12 cellular contexts compared by ENCODE assay signal in genomic region chr11:22521226-22521625, GRCh38.
DNase-seq lines count a peak whose midpoint lies in the region; ATAC-seq and TF ChIP-seq lines count a peak whose summit lies in the region.
"Had no signal": no experiment of that assay in that cellular context is flagged by ENCODE, and none has a peak within 500 bp of the region (broad histone marks: within the 10 kb centered on the region; RNA-seq: fewer than 3 reads in every experiment).

No MANE protein-coding gene starts in this region.

- H3K36me3 ChIP-seq in GM23338 (ENCODE audit: insufficient read depth) (no peaks in the 10 kb centered on the region), right atrium auricular region (no peaks in the 10 kb centered on the region)
- H3K36me3 ChIP-seq: upper lobe of left lung had no signal

- H3K4me1 Mint-ChIP-seq in GM23338 (no peaks in the 10 kb centered on the region), natural killer cell (no peaks in the 10 kb centered on the region)

- H3F3A ChIP-seq in GM23338 (replicated peaks; ENCODE audit: low read depth), result no peaks in the 10 kb centered on the region

- H2AFZ ChIP-seq in GM23338, result 0 out of 2 replicates have a peak overlapping the region, but pooled peaks have one; percentile 61

- ATAC-seq in GM23338 (no peak), natural killer cell (no peak)

- intact Hi-C loops in natural killer cell (cut with micrococcal nuclease), result no loop called here

- H3K79me2 ChIP-seq in GM23338 (replicated peaks; ENCODE audit: insufficient read depth), result no peaks in the 10 kb centered on the region

- no peaks in the 10 kb centered on the region for H3K4me1 ChIP-seq in GM23338 (ENCODE audit: insufficient read depth)
- H3K4me1 ChIP-seq in right atrium auricular region, result no peaks in the 10 kb centered on the region
- H3K4me1 ChIP-seq: upper lobe of left lung had no signal

- no peak overlapping the region for H3K4me3 Mint-ChIP-seq in GM23338
- no peak overlapping the region for H3K4me3 Mint-ChIP-seq in natural killer cell

- H3K36me3 Mint-ChIP-seq in GM23338 (ENCODE audit: low read depth), result no peaks in the 10 kb centered on the region
- no peaks in the 10 kb centered on the region for H3K36me3 Mint-ChIP-seq in natural killer cell

- peak; percentile 15 for DNase-seq in GM04503 (ENCODE audit: low read depth)
- DNase-seq in GM23338 (ENCODE audit: low spot score), result no peak
- DNase-seq in NCI-H2171 treated with DMSO at 0.1 percent for 48 hours (lab: John Stamatoyannopoulos, UW), result peak; percentile 82
- peak; percentile 66 for DNase-seq in fibroblast of the conjunctiva (ENCODE audit: low read depth)
- DNase-seq in right atrium auricular region (ENCODE audit: low spot score), result no peak
- no peak for DNase-seq in natural killer cell
- no peak for DNase-seq in NCI-H128 (lab: John Stamatoyannopoulos, UW; ENCODE audit: unreplicated experiment)
- no peak for DNase-seq in A172 (ENCODE audit: low spot score)
- DNase-seq: EL, kidney, NCI-H146, upper lobe of left lung had no signal

- H3K4me3 ChIP-seq in GM23338 (no peak overlapping the region), right atrium auricular region (no peak overlapping the region)
- H3K4me3 ChIP-seq: upper lobe of left lung had no signal

- H3K9me2 ChIP-seq in GM23338 (ENCODE audit: insufficient read depth), result no peaks in the 10 kb centered on the region

- H3K9me3 ChIP-seq in right atrium auricular region, result no peaks in the 10 kb centered on the region
- H3K9me3 ChIP-seq: upper lobe of left lung had no signal

- no peak for TF ChIP-seq CTCF in GM23338 (conservative IDR thresholded peaks at IDR 0.05; ENCODE audit: low read depth in 2 of 2)
- no peak for TF ChIP-seq CTCF in right atrium auricular region (IDR thresholded peaks at IDR 0.05)
- no peak for TF ChIP-seq CTCF in natural killer cell (IDR thresholded peaks at IDR 0.05)

- no peaks in the 10 kb centered on the region for H4K20me1 ChIP-seq in GM23338 (replicated peaks; ENCODE audit: insufficient read depth)

- H3K9me3 Mint-ChIP-seq in GM23338 (peaks cover 2% of the 10 kb centered on the region; the same call in 1 of the 3 replicates), natural killer cell (no peaks in the 10 kb centered on the region)

- H3K27me3 Mint-ChIP-seq in GM23338 (ENCODE audit: insufficient read depth, low read depth, poor library complexity), result no peaks in the 10 kb centered on the region
- H3K27me3 Mint-ChIP-seq in natural killer cell (ENCODE audit: low read depth in 2 of 2), result no peaks in the 10 kb centered on the region

- H3K27me3 ChIP-seq in GM23338 (ENCODE audit: insufficient read depth), result no peaks in the 10 kb centered on the region
- H3K27me3 ChIP-seq in right atrium auricular region, result no peaks in the 10 kb centered on the region
- H3K27me3 ChIP-seq: upper lobe of left lung had no signal

- H3K4me2 ChIP-seq in GM23338, result no peak overlapping the region

- H3K27ac Mint-ChIP-seq in GM23338 (no peak overlapping the region), natural killer cell (no peak overlapping the region)

- H3K27ac ChIP-seq in GM23338 (ENCODE audit: low read depth) (no peak overlapping the region), right atrium auricular region (no peak overlapping the region)
- H3K27ac ChIP-seq: upper lobe of left lung had no signal

TF ChIP-seq in GM23338, 12 proteins besides CTCF, POLR2A, EP300 and RAD21 (continues in another document):
- TF ChIP-seq ETS1 (IDR thresholded peaks at IDR 0.05) (no peak), ZNF462 (CRISPR knock-in tag; IDR thresholded peaks at IDR 0.05) (no peak), CREB1 (CRISPR knock-in tag; IDR thresholded peaks at IDR 0.05; ENCODE audit: low read depth) (no peak), STAT1 (IDR thresholded peaks at IDR 0.05; ENCODE audit: unreplicated experiment) (no peak), ZNF114 (CRISPR knock-in tag; IDR thresholded peaks at IDR 0.05) (no peak)

Comparison
In these comparisons a context has a peak if more than half of its experiments do, and no peak if none do; other contexts are left out.
1. DNase-seq: peak in GM04503 (single experiment), NCI-H2171 treated with DMSO at 0.1 percent for 48 hours (single experiment) and fibroblast of the conjunctiva (single experiment); none in GM23338 (single experiment), right atrium auricular region (single experiment), natural killer cell (single experiment), NCI-H128 (single experiment) and A172 (single experiment).